Comparison of ENCODE assay signal across 11 cellular contexts in genomic region chr11:94925422-94926270, GRCh38. TPM values are rescaled to one million over a fixed set of nuclear protein-coding genes. Genes with fewer than 3 reads are reported as not detected.
DNase-seq lines count a peak whose midpoint lies in the region; ATAC-seq, FAIRE-seq and TF ChIP-seq lines count a peak whose summit lies in the region.
"Had no signal": no experiment of that assay in that cellular context is flagged by ENCODE, and none has a peak within 500 bp of the region (broad histone marks: within the 10 kb centered on the region; RNA-seq: fewer than 3 reads in every experiment).

No MANE protein-coding gene starts in this region.

- no peak overlapping the region for H3K4me3 ChIP-seq in CD8-positive, alpha-beta T cell (ENCODE audit: low read depth, low read length)

- no peak for DNase-seq in CD8-positive, alpha-beta T cell
- no peak for DNase-seq in activated CD4-positive, alpha-beta memory T cell treated with anti-CD3 and anti-CD28 coated beads for 36 hours
- DNase-seq in naive B cell, result no peak
- no peak for DNase-seq in SIG-M5 (lab: John Stamatoyannopoulos, UW)
- no peak for DNase-seq in WTC11 (ENCODE audit: low spot score)
- DNase-seq in urothelium cell line (ENCODE audit: low spot score), result no peak
- DNase-seq in NK-92 treated with Interleukin-12 subunit alpha and Interleukin-12 subunit beta, amount 100 ng/mL, for 24 hours (lab: John Stamatoyannopoulos, UW), result no peak
- DNase-seq: stimulated activated naive CD4-positive, alpha-beta T cell treated with Interleukin-2 at 50 U/mL for 16 hours had no signal

- CTCF ChIA-PET in CD8-positive, alpha-beta T cell (lab: Charles Lee), result interaction anchor here (1.1 kb wide), 1 partner anchor 48 kb away, joined by 3 read pairs; the partner anchor contains the start of genes CWC15 and KDM4D
- CTCF ChIA-PET in activated CD4-positive, alpha-beta memory T cell treated with anti-CD3 and anti-CD28 coated beads for 36 hours (lab: Charles Lee), result interaction anchor here (1.9 kb wide), 1 partner anchor 28 kb away, joined by 4 read pairs; no protein-coding TSS in a partner anchor
- CTCF ChIA-PET in WTC11 (lab: Charles Lee), result no interaction called here

- peaks cover 51% of the 10 kb centered on the region for H3K4me1 Mint-ChIP-seq in CD8-positive, alpha-beta T cell (ENCODE audit: low read depth)
- H3K4me1 Mint-ChIP-seq in activated CD4-positive, alpha-beta memory T cell treated with anti-CD3 and anti-CD28 coated beads for 36 hours (ENCODE audit: low read depth), result peaks cover 27% of the 10 kb centered on the region
- H3K4me1 Mint-ChIP-seq in naive B cell (peaks cover 28 to 41% (median 38%) of the 10 kb centered on the region in 3 donors), WTC11 (peaks cover 15% of the 10 kb centered on the region)

- intact Hi-C loops in CD8-positive, alpha-beta T cell (cut with DNase I, micrococcal nuclease), result loop anchor here in 1 of 2 experiments (2.0 kb wide), 1 partner anchor 47 kb away; the partner anchor contains the start of genes CWC15 and KDM4D
- intact Hi-C loops in activated CD4-positive, alpha-beta memory T cell treated with anti-CD3 and anti-CD28 coated beads for 36 hours (cut with micrococcal nuclease), result loop anchor here (2.0 to 10.0 kb wide), 2 partner anchors 47 to 381 kb away; partner anchors contain the start of genes CWC15, FUT4 and KDM4D

- no peaks in the 10 kb centered on the region for H3K27me3 ChIP-seq in CD8-positive, alpha-beta T cell (ENCODE audit: insufficient read depth, low read length)

- peak overlapping the region; percentile 94 for H3K27ac Mint-ChIP-seq in CD8-positive, alpha-beta T cell
- H3K27ac Mint-ChIP-seq in activated CD4-positive, alpha-beta memory T cell treated with anti-CD3 and anti-CD28 coated beads for 36 hours, result peak overlapping the region; percentile 13
- peak overlapping the region in 5 of 6 donors; percentile 11 to 96 (median 81) for H3K27ac Mint-ChIP-seq in naive B cell
- H3K27ac Mint-ChIP-seq in WTC11, result no peak overlapping the region

- H3K4me1 ChIP-seq in CD8-positive, alpha-beta T cell (ENCODE audit: insufficient read depth, low read length), result peaks cover 37% of the 10 kb centered on the region

- no peaks in the 10 kb centered on the region for H3K36me3 ChIP-seq in CD8-positive, alpha-beta T cell (ENCODE audit: insufficient read depth, low read length)

- peaks cover 2% of the 10 kb centered on the region for H3K27me3 Mint-ChIP-seq in CD8-positive, alpha-beta T cell (ENCODE audit: low read depth)
- no peaks in the 10 kb centered on the region for H3K27me3 Mint-ChIP-seq in activated CD4-positive, alpha-beta memory T cell treated with anti-CD3 and anti-CD28 coated beads for 36 hours
- H3K27me3 Mint-ChIP-seq in naive B cell, result peaks cover 0 to 18% (median 0%) of the 10 kb centered on the region in 3 donors
- H3K27me3 Mint-ChIP-seq in WTC11 (ENCODE audit: low read depth), result no peaks in the 10 kb centered on the region; the same call in 1 of the 2 replicates

- H3K27ac ChIP-seq in CD8-positive, alpha-beta T cell (ENCODE audit: low read depth, low read length), result no peak overlapping the region
- H3K27ac ChIP-seq: SK-N-MC had no signal

- peak; percentile 21 for ATAC-seq in CD8-positive, alpha-beta T cell
- ATAC-seq in GM21528 (IDR thresholded peaks at IDR 0.05; ENCODE audit: low FRiP score, unreplicated experiment) (peak; percentile 62), naive B cell (ENCODE audit: low read depth in 2 of 2) (no peak), WTC11 (no peak)

- H3K9me3 Mint-ChIP-seq in CD8-positive, alpha-beta T cell, result peaks cover 10% of the 10 kb centered on the region
- H3K9me3 Mint-ChIP-seq in activated CD4-positive, alpha-beta memory T cell treated with anti-CD3 and anti-CD28 coated beads for 36 hours, result peaks cover 13% of the 10 kb centered on the region
- H3K9me3 Mint-ChIP-seq in naive B cell, result peaks cover 0 to 3% (median 0%) of the 10 kb centered on the region in 7 donors
- no peaks in the 10 kb centered on the region for H3K9me3 Mint-ChIP-seq in WTC11

- H3K36me3 Mint-ChIP-seq in CD8-positive, alpha-beta T cell, result no peaks in the 10 kb centered on the region
- H3K36me3 Mint-ChIP-seq in activated CD4-positive, alpha-beta memory T cell treated with anti-CD3 and anti-CD28 coated beads for 36 hours, result peaks cover 9% of the 10 kb centered on the region
- H3K36me3 Mint-ChIP-seq in naive B cell (no peaks in the 10 kb centered on the region), WTC11 (no peaks in the 10 kb centered on the region)

- no peak for TF ChIP-seq CTCF in CD8-positive, alpha-beta T cell (IDR thresholded peaks at IDR 0.05)
- TF ChIP-seq CTCF in WTC11 (IDR thresholded peaks at IDR 0.05), result no peak

- H3K4me3 Mint-ChIP-seq in CD8-positive, alpha-beta T cell, result peak overlapping the region; percentile 13
- no peak overlapping the region for H3K4me3 Mint-ChIP-seq in activated CD4-positive, alpha-beta memory T cell treated with anti-CD3 and anti-CD28 coated beads for 36 hours
- H3K4me3 Mint-ChIP-seq in naive B cell, result peak overlapping the region in 2 of 8 donors; percentile 17 to 29
- no peak overlapping the region for H3K4me3 Mint-ChIP-seq in WTC11

- no peaks in the 10 kb centered on the region for H3K9me3 ChIP-seq in CD8-positive, alpha-beta T cell (ENCODE audit: low read length)

- POLR2A ChIA-PET in CD8-positive, alpha-beta T cell (lab: Charles Lee), result interaction anchor here (1.3 to 1.9 kb wide), 4 partner anchors 9 to 142 kb away, joined by 4 to 19 read pairs (median 8); partner anchors contain the start of genes CWC15, KDM4D and SRSF8
- POLR2A ChIA-PET in activated CD4-positive, alpha-beta memory T cell treated with anti-CD3 and anti-CD28 coated beads for 36 hours (lab: Charles Lee), result no interaction called here
- POLR2A ChIA-PET in WTC11 (lab: Charles Lee), result no interaction called here

- FAIRE-seq in urothelium cell line (lab: Jason Lieb, UNC), result no peak
- FAIRE-seq: HTR-8/SVneo had no signal

TF ChIP-seq in WTC11, 78 proteins besides CTCF, POLR2A, EP300 and RAD21:
- TF ChIP-seq NFE2L1 (CRISPR knock-in tag; IDR thresholded peaks at IDR 0.05) (no peak), NFYB (CRISPR knock-in tag; conservative IDR thresholded peaks at IDR 0.05; ENCODE audit: low read depth) (no peak), ZBTB21 (CRISPR knock-in tag; IDR thresholded peaks at IDR 0.05; ENCODE audit: borderline replicate concordance) (no peak), SMAD4 (CRISPR knock-in tag; IDR thresholded peaks at IDR 0.05) (no peak), AR (CRISPR knock-in tag; IDR thresholded peaks at IDR 0.05) (no peak), FOXK1 (CRISPR knock-in tag; IDR thresholded peaks at IDR 0.05) (no peak), ATF1 (CRISPR knock-in tag; IDR thresholded peaks at IDR 0.05) (no peak), RELA (CRISPR knock-in tag; IDR thresholded peaks at IDR 0.05; ENCODE audit: borderline replicate concordance) (no peak), ZNF671 (CRISPR knock-in tag; IDR thresholded peaks at IDR 0.05) (no peak), CBFB (CRISPR knock-in tag; IDR thresholded peaks at IDR 0.05; ENCODE audit: low read depth) (no peak), ZNF219 (CRISPR knock-in tag; IDR thresholded peaks at IDR 0.05; ENCODE audit: borderline replicate concordance) (no peak), ZNF232 (CRISPR knock-in tag; IDR thresholded peaks at IDR 0.05) (no peak)
- TF ChIP-seq, protein P1, sequence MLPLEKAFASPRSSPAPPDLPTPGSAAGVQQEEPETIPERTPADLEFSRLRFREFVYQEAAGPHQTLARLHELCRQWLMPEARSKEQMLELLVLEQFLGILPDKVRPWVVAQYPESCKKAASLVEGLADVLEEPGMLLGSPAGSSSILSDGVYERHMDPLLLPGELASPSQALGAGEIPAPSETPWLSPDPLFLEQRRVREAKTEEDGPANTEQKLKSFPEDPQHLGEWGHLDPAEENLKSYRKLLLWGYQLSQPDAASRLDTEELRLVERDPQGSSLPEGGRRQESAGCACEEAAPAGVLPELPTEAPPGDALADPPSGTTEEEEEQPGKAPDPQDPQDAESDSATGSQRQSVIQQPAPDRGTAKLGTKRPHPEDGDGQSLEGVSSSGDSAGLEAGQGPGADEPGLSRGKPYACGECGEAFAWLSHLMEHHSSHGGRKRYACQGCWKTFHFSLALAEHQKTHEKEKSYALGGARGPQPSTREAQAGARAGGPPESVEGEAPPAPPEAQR (CRISPR knock-in tag; IDR thresholded peaks at IDR 0.05), result no peak
TF ChIP-seq in WTC11: peak in this region for 0.

RNA-seq across cellular contexts. Expression of gene CWC15, which starts 47.7 kb away (rescaled TPM):
- 100 to 1,000 TPM; 127 to 129 TPM for total RNA-seq in CD8-positive, alpha-beta T cell
- total RNA-seq in activated CD4-positive, alpha-beta memory T cell treated with anti-CD3 and anti-CD28 coated beads for 36 hours, result 10 to 100 TPM; 65.9 to 67.1 TPM
- 10 to 100 TPM; 42.0 to 68.2 (median 56.8) TPM for polyA plus RNA-seq in naive B cell (ENCODE audit: low read depth in 6 of 6)
- 49.4 to 55.5 TPM (median 52.1 TPM) in 3 replicates for total RNA-seq in WTC11 (2021)

RNA-seq across cellular contexts. Expression of gene KDM4D, which starts 47.9 kb away (rescaled TPM):
- total RNA-seq in CD8-positive, alpha-beta T cell, result under 1 TPM in 1 of 2 experiments, not detected in 1; 0.14 TPM
- 1 to 10 TPM; 1.4 to 1.6 TPM for total RNA-seq in activated CD4-positive, alpha-beta memory T cell treated with anti-CD3 and anti-CD28 coated beads for 36 hours
- 1 to 10 TPM in 4 of 6 donors, under 1 TPM in 2; 0.24 to 3.8 (median 1.4) TPM for polyA plus RNA-seq in naive B cell (ENCODE audit: low read depth in 6 of 6)
- total RNA-seq in WTC11 (2021), result 1.9 to 2.4 TPM (median 2.1 TPM) in 3 replicates

Comparison
In these comparisons a context has a peak if more than half of its experiments do, and no peak if none do; other contexts are left out.
1. ATAC-seq: peak in CD8-positive, alpha-beta T cell (single experiment) and GM21528 (single experiment); none in naive B cell (0 of 2) and WTC11 (single experiment).